Comparison of ENCODE assay signal across 2 cellular contexts in genomic region chr1:72262735-72263134, GRCh38.
A peak's percentile ranks its signal among the peaks of the same experiment; 100 is the strongest.
TF ChIP-seq lines count a peak whose summit lies in the region.

No MANE protein-coding gene starts in this region.

TF ChIP-seq in HepG2, 621 proteins besides CTCF, POLR2A, EP300 and RAD21:
- no peak for TF ChIP-seq ZNF431 (CRISPR knock-in tag; IDR thresholded peaks at IDR 0.05; ENCODE audit: borderline replicate concordance, low read depth)
- peak; percentile 66 for TF ChIP-seq MAFF (IDR thresholded peaks at IDR 0.05; ENCODE audit: low read depth, low read length)
- TF ChIP-seq MAFK (conservative IDR thresholded peaks at IDR 0.05 in 1 of 2, IDR thresholded peaks at IDR 0.05 in 1 of 2; ENCODE audit: low read length in 2 of 2): peak; percentile 75 to 82; a peak in 3 of 4 replicates

TF ChIP-seq in H1, 55 proteins besides CTCF, POLR2A, EP300 and RAD21:
- TF ChIP-seq EGR1 (IDR thresholded peaks at IDR 0.05; ENCODE audit: borderline replicate concordance, low read depth, low read length) (no peak), MAFK (IDR thresholded peaks at IDR 0.05; ENCODE audit: low read depth, low read length) (peak; percentile 27; the same call in 1 of the 2 replicates)
TF ChIP-seq in H1: peak in this region for 1.
